ENCODE assay signal across 13 cellular contexts in the genomic region with DNA sequence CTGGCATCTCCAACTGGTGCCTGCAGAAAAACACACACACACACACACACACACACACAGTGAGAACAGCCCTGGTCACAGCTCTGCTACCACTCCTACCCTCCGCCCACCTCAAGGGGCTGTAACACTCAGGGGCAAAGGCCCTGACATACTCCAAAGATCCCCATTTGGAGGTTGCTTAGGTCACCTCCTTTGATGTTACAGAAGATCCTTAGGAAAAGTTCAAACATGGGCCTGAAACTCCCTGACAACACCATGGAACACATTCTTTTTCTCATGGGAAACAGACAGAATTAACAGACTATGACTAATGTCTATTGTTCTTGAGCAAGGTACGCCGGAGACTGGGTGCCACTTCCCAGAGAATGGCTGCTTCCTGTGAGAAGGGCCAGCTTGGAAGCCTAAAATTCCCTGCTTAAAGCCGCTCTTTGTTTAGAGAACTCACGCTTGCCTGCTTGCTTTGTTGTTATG. TPM values are rescaled to one million over a fixed set of nuclear protein-coding genes. Genes with fewer than 3 reads are reported as not detected.
DNase-seq lines count a peak whose midpoint lies in the region; ATAC-seq and TF ChIP-seq lines count a peak whose summit lies in the region.
"Had no signal": no experiment of that assay in that cellular context is flagged by ENCODE, and none has a peak within 500 bp of the region (broad histone marks: within the 10 kb centered on the region; RNA-seq: fewer than 3 reads in every experiment).

No MANE protein-coding gene starts in this region.

- H3K27me3 Mint-ChIP-seq in MCF 10A (ENCODE audit: insufficient read depth, unreplicated experiment), result no peaks in the 10 kb centered on the region

- TF ChIP-seq CTCF in MCF 10A (IDR thresholded peaks at IDR 0.05; ENCODE audit: unreplicated experiment) (no peak), GM13976 (IDR thresholded peaks at IDR 0.05; ENCODE audit: borderline replicate concordance, control extremely low read depth, extremely low read depth, insufficient read depth, missing control alignments) (no peak), A673 (conservative IDR thresholded peaks at IDR 0.05; ENCODE audit: low read depth, low read length) (no peak)

- H3K9me3 Mint-ChIP-seq in MCF 10A (ENCODE audit: unreplicated experiment), result no peaks in the 10 kb centered on the region

- H3K36me3 Mint-ChIP-seq in MCF 10A (ENCODE audit: insufficient read depth, unreplicated experiment), result peaks cover 13% of the 10 kb centered on the region

- peaks cover 5% of the 10 kb centered on the region; the same call in 1 of the 2 replicates for H3K9me3 ChIP-seq in HUES64 (ENCODE audit: insufficient read depth, low read depth, low read length)
- H3K9me3 ChIP-seq in A673 (ENCODE audit: low read depth, low read length, poor library complexity, severe bottlenecking), result no peaks in the 10 kb centered on the region

- intact Hi-C loops in MCF 10A (cut with micrococcal nuclease) (no loop called here), A673 (cut with micrococcal nuclease; ENCODE audit: unreplicated experiment) (no loop called here)

- DNase-seq in MCF 10A (ENCODE audit: unreplicated experiment) (peak; percentile 91), iPS DF 4.7 (ENCODE audit: extremely low read depth, low spot score) (peak; percentile 25), pulmonary artery endothelial cell (ENCODE audit: low read depth, low spot score) (peak; percentile 93), GM13976 (ENCODE audit: low spot score) (no peak), A673 (ENCODE audit: low spot score) (no peak)
- no peak for DNase-seq in activated CD4-positive, CD25-positive, alpha-beta regulatory T cell treated with anti-CD3 and anti-CD28 coated beads, Interleukin-2, amount 50 U/mL, for 72 hours
- DNase-seq: DMS 273 treated with DMSO at 0.1 percent for 48 hours; effector CD4-positive, alpha-beta T cell; stimulated activated CD4-positive, alpha-beta T cell treated with anti-CD3 and anti-CD28 coated beads, Interleukin-4, amount 100 ng/mL, for 4 hours had no signal

- in situ Hi-C loops in GM13976 (cut with MboI; ENCODE audit: low sequenced_read_pairs, unreplicated experiment), result no loop called here

- H3K4me3 ChIP-seq in HUES64 (ENCODE audit: low read length) (no peak overlapping the region; the same call in 1 of the 2 replicates), A673 (ENCODE audit: low read depth, low read length, poor library complexity, severe bottlenecking) (no peak overlapping the region)

- H3K9ac ChIP-seq in HUES64 (ENCODE audit: low read depth, low read length), result peak overlapping the region; percentile 48; the same call in 1 of the 2 replicates

- H3K4me1 ChIP-seq in HUES64 (ENCODE audit: insufficient read depth, low read length), result peaks cover 13% of the 10 kb centered on the region; the same call in 1 of the 2 replicates
- H3K4me1 ChIP-seq in A673 (ENCODE audit: insufficient read depth, low read length, poor library complexity, severe bottlenecking), result no peaks in the 10 kb centered on the region

- peak overlapping the region; percentile 75 for H3K27ac ChIP-seq in HUES64 (ENCODE audit: low read depth, low read length)
- H3K27ac ChIP-seq in A673 (ENCODE audit: low read depth, low read length, poor library complexity, severe bottlenecking), result no peak overlapping the region

- H3K4me3 Mint-ChIP-seq in MCF 10A (ENCODE audit: unreplicated experiment), result no peak overlapping the region

- CTCF ChIA-PET in MCF 10A (lab: Yijun Ruan, JAX), result interaction anchor here (0.8 to 1.3 kb wide), 2 partner anchors 20 to 122 kb away, joined by 3 read pairs; no protein-coding TSS in a partner anchor
- CTCF ChIA-PET in A673 (lab: Charles Lee), result no interaction called here

- H3K27me3 ChIP-seq in HUES64 (ENCODE audit: insufficient read depth, low read length) (no peaks in the 10 kb centered on the region), A673 (replicated peaks; ENCODE audit: insufficient read depth, low read depth, low read length, poor library complexity) (no peaks in the 10 kb centered on the region)

- H3K27ac Mint-ChIP-seq in MCF 10A (ENCODE audit: low read depth, unreplicated experiment), result peak overlapping the region; percentile 82

- H3K4me1 Mint-ChIP-seq in MCF 10A (ENCODE audit: insufficient read depth, unreplicated experiment), result peaks cover 12% of the 10 kb centered on the region

- BruUV-seq in MCF 10A (replicated peaks; lab: Mats Ljungman, UMichigan), result no TSS peak
- BruUV-seq in A673 (replicated peaks; lab: Mats Ljungman, UMichigan), result no TSS peak

- ATAC-seq in HG03432 (IDR thresholded peaks at IDR 0.05; ENCODE audit: unreplicated experiment), result no peak

- WGBS in HUES64, result 71% methylated on average over 5 of the region's 5 CpGs

- POLR2A ChIA-PET in MCF 10A (lab: Yijun Ruan, JAX) (interaction anchor here (0.7 kb wide), 1 partner anchor 1000 kb away, joined by 3 read pairs; no protein-coding TSS in a partner anchor), A673 (lab: Charles Lee; ENCODE audit: low non-redundant PET) (no interaction called here)

- H3K36me3 ChIP-seq in HUES64 (ENCODE audit: insufficient read depth, low read length), result peaks cover 21% of the 10 kb centered on the region
- no peaks in the 10 kb centered on the region for H3K36me3 ChIP-seq in A673 (ENCODE audit: insufficient read depth, low read length, poor library complexity, severe bottlenecking)

RNA-seq across cellular contexts. Expression of a gene that starts 27.7 kb away (rescaled TPM):
- polyA plus RNA-seq in HUES64 (2013, experiment 1 of 2), result 13.4 TPM
- polyA plus RNA-seq in HUES64 (2013, experiment 2 of 2), result 14.1 TPM
- total RNA-seq in MCF 10A (2022) (8.4 and 9.3 TPM in 2 replicates), pulmonary artery endothelial cell (33.9 and 38.3 TPM in 2 replicates), A673 (2021) (11.9 and 12.3 TPM in 2 replicates)

RNA-seq across cellular contexts. Expression of a gene that starts 33.9 kb away (rescaled TPM):
- not detected for polyA plus RNA-seq in HUES64 (2013, experiment 1 of 2)
- not detected for polyA plus RNA-seq in HUES64 (2013, experiment 2 of 2)
- total RNA-seq in MCF 10A (2022), result not detected in 2 replicates
- not detected in 2 replicates for total RNA-seq in pulmonary artery endothelial cell
- 0.09 TPM in 1 of 2 replicates, not detected in the other for total RNA-seq in A673 (2021)
- total RNA-seq: activated CD8-positive, alpha-beta memory T cell treated with anti-CD3 and anti-CD28 coated beads for 36 hours; mesenteric fat pad had no signal

Comparison
In these comparisons a context has a peak if more than half of its experiments do, and no peak if none do; other contexts are left out.
1. DNase-seq: peak in MCF 10A (single experiment), iPS DF 4.7 (single experiment) and pulmonary artery endothelial cell (single experiment); none in GM13976 (single experiment), activated CD4-positive, CD25-positive, alpha-beta regulatory T cell treated with anti-CD3 and anti-CD28 coated beads, Interleukin-2, amount 50 U/mL, for 72 hours (single experiment) and A673 (single experiment).